Comparison of ENCODE assay signal across 1 cellular context in the genomic region with DNA sequence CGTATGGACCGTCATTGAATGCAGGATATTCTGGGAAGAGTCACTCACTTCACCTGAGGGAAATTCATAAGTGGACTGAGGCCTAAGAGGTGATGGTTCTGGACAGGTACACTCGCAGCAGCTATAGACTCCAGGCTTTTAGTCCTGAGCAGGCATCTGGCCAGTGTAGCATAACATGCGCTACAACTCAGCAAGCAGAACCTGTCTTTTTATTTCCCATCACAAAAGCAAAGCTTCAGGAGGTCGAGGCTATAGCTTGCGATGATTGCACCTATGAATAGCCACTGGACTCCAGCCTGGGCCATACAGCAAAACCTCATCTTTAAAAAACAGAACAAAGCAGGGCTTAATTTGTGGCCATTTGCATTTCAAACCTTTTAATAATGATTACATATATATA.
TF ChIP-seq lines count a peak whose summit lies in the region.

No MANE protein-coding gene starts in this region.

TF ChIP-seq in WTC11, 78 proteins besides CTCF, POLR2A, EP300 and RAD21:
- TF ChIP-seq JUN (CRISPR knock-in tag; IDR thresholded peaks at IDR 0.05) (no peak), RORB (CRISPR knock-in tag; IDR thresholded peaks at IDR 0.05) (no peak), NR3C1 (CRISPR knock-in tag; conservative IDR thresholded peaks at IDR 0.05; ENCODE audit: low read depth) (no peak), SMAD4 (CRISPR knock-in tag; IDR thresholded peaks at IDR 0.05) (no peak), ZBTB21 (CRISPR knock-in tag; IDR thresholded peaks at IDR 0.05; ENCODE audit: borderline replicate concordance) (no peak), TP53 (CRISPR knock-in tag; IDR thresholded peaks at IDR 0.05) (no peak), TEAD1 (CRISPR knock-in tag; IDR thresholded peaks at IDR 0.05) (no peak), NFATC4 (CRISPR knock-in tag; IDR thresholded peaks at IDR 0.05) (no peak), CREM (CRISPR knock-in tag; IDR thresholded peaks at IDR 0.05) (no peak), EMX1 (CRISPR knock-in tag; IDR thresholded peaks at IDR 0.05) (no peak)
- TF ChIP-seq, protein P1, sequence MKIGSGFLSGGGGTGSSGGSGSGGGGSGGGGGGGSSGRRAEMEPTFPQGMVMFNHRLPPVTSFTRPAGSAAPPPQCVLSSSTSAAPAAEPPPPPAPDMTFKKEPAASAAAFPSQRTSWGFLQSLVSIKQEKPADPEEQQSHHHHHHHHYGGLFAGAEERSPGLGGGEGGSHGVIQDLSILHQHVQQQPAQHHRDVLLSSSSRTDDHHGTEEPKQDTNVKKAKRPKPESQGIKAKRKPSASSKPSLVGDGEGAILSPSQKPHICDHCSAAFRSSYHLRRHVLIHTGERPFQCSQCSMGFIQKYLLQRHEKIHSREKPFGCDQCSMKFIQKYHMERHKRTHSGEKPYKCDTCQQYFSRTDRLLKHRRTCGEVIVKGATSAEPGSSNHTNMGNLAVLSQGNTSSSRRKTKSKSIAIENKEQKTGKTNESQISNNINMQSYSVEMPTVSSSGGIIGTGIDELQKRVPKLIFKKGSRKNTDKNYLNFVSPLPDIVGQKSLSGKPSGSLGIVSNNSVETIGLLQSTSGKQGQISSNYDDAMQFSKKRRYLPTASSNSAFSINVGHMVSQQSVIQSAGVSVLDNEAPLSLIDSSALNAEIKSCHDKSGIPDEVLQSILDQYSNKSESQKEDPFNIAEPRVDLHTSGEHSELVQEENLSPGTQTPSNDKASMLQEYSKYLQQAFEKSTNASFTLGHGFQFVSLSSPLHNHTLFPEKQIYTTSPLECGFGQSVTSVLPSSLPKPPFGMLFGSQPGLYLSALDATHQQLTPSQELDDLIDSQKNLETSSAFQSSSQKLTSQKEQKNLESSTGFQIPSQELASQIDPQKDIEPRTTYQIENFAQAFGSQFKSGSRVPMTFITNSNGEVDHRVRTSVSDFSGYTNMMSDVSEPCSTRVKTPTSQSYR (CRISPR knock-in tag; IDR thresholded peaks at IDR 0.05), result no peak
- TF ChIP-seq, protein P2, sequence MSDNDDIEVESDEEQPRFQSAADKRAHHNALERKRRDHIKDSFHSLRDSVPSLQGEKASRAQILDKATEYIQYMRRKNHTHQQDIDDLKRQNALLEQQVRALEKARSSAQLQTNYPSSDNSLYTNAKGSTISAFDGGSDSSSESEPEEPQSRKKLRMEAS (CRISPR knock-in tag; IDR thresholded peaks at IDR 0.05), result no peak
- TF ChIP-seq, protein P3, sequence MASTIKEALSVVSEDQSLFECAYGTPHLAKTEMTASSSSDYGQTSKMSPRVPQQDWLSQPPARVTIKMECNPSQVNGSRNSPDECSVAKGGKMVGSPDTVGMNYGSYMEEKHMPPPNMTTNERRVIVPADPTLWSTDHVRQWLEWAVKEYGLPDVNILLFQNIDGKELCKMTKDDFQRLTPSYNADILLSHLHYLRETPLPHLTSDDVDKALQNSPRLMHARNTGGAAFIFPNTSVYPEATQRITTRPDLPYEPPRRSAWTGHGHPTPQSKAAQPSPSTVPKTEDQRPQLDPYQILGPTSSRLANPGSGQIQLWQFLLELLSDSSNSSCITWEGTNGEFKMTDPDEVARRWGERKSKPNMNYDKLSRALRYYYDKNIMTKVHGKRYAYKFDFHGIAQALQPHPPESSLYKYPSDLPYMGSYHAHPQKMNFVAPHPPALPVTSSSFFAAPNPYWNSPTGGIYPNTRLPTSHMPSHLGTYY (CRISPR knock-in tag; IDR thresholded peaks at IDR 0.05), result no peak
- TF ChIP-seq, protein P4, sequence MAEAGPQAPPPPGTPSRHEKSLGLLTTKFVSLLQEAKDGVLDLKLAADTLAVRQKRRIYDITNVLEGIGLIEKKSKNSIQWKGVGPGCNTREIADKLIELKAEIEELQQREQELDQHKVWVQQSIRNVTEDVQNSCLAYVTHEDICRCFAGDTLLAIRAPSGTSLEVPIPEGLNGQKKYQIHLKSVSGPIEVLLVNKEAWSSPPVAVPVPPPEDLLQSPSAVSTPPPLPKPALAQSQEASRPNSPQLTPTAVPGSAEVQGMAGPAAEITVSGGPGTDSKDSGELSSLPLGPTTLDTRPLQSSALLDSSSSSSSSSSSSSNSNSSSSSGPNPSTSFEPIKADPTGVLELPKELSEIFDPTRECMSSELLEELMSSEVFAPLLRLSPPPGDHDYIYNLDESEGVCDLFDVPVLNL (CRISPR knock-in tag; IDR thresholded peaks at IDR 0.05; ENCODE audit: borderline replicate concordance, low read depth), result no peak
- TF ChIP-seq, protein P5, sequence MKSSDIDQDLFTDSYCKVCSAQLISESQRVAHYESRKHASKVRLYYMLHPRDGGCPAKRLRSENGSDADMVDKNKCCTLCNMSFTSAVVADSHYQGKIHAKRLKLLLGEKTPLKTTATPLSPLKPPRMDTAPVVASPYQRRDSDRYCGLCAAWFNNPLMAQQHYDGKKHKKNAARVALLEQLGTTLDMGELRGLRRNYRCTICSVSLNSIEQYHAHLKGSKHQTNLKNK (CRISPR knock-in tag; IDR thresholded peaks at IDR 0.05), result no peak
- TF ChIP-seq, protein P6, sequence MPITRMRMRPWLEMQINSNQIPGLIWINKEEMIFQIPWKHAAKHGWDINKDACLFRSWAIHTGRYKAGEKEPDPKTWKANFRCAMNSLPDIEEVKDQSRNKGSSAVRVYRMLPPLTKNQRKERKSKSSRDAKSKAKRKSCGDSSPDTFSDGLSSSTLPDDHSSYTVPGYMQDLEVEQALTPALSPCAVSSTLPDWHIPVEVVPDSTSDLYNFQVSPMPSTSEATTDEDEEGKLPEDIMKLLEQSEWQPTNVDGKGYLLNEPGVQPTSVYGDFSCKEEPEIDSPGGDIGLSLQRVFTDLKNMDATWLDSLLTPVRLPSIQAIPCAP (CRISPR knock-in tag; IDR thresholded peaks at IDR 0.05), result no peak
- TF ChIP-seq, protein P7, sequence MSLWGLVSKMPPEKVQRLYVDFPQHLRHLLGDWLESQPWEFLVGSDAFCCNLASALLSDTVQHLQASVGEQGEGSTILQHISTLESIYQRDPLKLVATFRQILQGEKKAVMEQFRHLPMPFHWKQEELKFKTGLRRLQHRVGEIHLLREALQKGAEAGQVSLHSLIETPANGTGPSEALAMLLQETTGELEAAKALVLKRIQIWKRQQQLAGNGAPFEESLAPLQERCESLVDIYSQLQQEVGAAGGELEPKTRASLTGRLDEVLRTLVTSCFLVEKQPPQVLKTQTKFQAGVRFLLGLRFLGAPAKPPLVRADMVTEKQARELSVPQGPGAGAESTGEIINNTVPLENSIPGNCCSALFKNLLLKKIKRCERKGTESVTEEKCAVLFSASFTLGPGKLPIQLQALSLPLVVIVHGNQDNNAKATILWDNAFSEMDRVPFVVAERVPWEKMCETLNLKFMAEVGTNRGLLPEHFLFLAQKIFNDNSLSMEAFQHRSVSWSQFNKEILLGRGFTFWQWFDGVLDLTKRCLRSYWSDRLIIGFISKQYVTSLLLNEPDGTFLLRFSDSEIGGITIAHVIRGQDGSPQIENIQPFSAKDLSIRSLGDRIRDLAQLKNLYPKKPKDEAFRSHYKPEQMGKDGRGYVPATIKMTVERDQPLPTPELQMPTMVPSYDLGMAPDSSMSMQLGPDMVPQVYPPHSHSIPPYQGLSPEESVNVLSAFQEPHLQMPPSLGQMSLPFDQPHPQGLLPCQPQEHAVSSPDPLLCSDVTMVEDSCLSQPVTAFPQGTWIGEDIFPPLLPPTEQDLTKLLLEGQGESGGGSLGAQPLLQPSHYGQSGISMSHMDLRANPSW (CRISPR knock-in tag; conservative IDR thresholded peaks at IDR 0.05; ENCODE audit: low read depth), result no peak
- TF ChIP-seq, protein P8, sequence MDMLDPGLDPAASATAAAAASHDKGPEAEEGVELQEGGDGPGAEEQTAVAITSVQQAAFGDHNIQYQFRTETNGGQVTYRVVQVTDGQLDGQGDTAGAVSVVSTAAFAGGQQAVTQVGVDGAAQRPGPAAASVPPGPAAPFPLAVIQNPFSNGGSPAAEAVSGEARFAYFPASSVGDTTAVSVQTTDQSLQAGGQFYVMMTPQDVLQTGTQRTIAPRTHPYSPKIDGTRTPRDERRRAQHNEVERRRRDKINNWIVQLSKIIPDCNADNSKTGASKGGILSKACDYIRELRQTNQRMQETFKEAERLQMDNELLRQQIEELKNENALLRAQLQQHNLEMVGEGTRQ (CRISPR knock-in tag; IDR thresholded peaks at IDR 0.05), result no peak
